In the genomic region with DNA sequence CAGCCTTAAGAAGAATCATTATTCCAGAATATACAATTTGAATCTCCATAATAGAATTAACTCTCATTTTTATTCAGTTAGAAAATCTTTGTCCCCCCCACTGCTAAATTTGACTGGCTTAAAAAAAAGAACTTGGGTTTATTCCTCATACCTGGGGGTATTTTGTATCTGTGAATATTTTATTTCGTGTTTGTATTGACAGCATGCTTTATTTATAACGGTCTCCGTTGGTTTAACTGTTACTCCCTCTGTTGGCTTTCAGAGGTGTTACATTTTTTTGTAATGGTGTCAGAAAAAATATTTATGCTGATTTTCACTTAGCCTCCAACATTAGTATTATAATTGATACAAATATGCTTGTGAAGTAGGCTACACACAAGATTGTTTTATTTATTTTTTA, we compare ENCODE assay signal across 9 cellular contexts.
A peak's percentile ranks its signal among the peaks of the same experiment; 100 is the strongest.
DNase-seq lines count a peak whose midpoint lies in the region; ATAC-seq and TF ChIP-seq lines count a peak whose summit lies in the region.
"Had no signal": no experiment of that assay in that cellular context is flagged by ENCODE, and none has a peak within 500 bp of the region (broad histone marks: within the 10 kb centered on the region; RNA-seq: fewer than 3 reads in every experiment).

No MANE protein-coding gene starts in this region.

- peak; percentile 63 for ATAC-seq in CD8-positive, alpha-beta T cell
- ATAC-seq in lung (ENCODE audit: insufficient read depth, low FRiP score), result no peak
- no peak for ATAC-seq in GM18873 (IDR thresholded peaks at IDR 0.05; ENCODE audit: low FRiP score, unreplicated experiment)
- no peak for ATAC-seq in GM21390 (IDR thresholded peaks at IDR 0.05; ENCODE audit: unreplicated experiment)

- no peak overlapping the region for H3K27ac ChIP-seq in CD8-positive, alpha-beta T cell (ENCODE audit: low read depth, low read length)
- H3K27ac ChIP-seq in HL-60 (replicated peaks) (no peak overlapping the region), ascending aorta (no peak overlapping the region), lung (ENCODE audit: low read depth in 1 of 2, low read length in 1 of 2) (no peak overlapping the region)
- H3K27ac ChIP-seq: thoracic aorta had no signal

- H3K27me3 Mint-ChIP-seq in CD8-positive, alpha-beta T cell (ENCODE audit: low read depth), result no peaks in the 10 kb centered on the region

- POLR2A ChIA-PET in CD8-positive, alpha-beta T cell (lab: Charles Lee), result interaction anchor here (2.0 kb wide), 1 partner anchor 40 kb away, joined by 9 read pairs; a partner anchor contains a TSS

- intact Hi-C loops in CD8-positive, alpha-beta T cell (cut with DNase I, micrococcal nuclease), result loop anchor here (1.0 to 5.0 kb wide), 4 partner anchors 18 to 65 kb away; no protein-coding TSS in a partner anchor
- intact Hi-C loops in ascending aorta (cut with DNase I), result loop anchor here (10.0 kb wide), 1 partner anchor 58 kb away; no protein-coding TSS in a partner anchor

- H3K4me1 ChIP-seq in CD8-positive, alpha-beta T cell (ENCODE audit: insufficient read depth, low read length), result peaks cover 53% of the 10 kb centered on the region
- H3K4me1 ChIP-seq in ascending aorta (no peaks in the 10 kb centered on the region), lung (ENCODE audit: control insufficient read depth in 2 of 2, insufficient read depth in 2 of 2, low read length in 2 of 2) (peaks cover 0 to 3% of the 10 kb centered on the region in 2 donors)

- peak overlapping the region; percentile 30 for H3K4me3 Mint-ChIP-seq in CD8-positive, alpha-beta T cell

- DNase-seq in CD8-positive, alpha-beta T cell, result no peak
- DNase-seq in HL-60 (ENCODE audit: low read depth in 1 of 2, low spot score in 1 of 2) (no peak), ascending aorta (ENCODE audit: low spot score in 2 of 2) (no peak), lung (ENCODE audit: low spot score) (no peak), NCI-H774 (lab: John Stamatoyannopoulos, UW) (no peak), NCI-H2171 (lab: John Stamatoyannopoulos, UW) (no peak)

- CTCF ChIA-PET in CD8-positive, alpha-beta T cell (lab: Charles Lee), result interaction anchor here (0.7 to 3.4 kb wide), 6 partner anchors 39 to 68 kb away, joined by 3 to 34 read pairs (median 3); a partner anchor contains a TSS

- no peaks in the 10 kb centered on the region for H3K9me3 ChIP-seq in CD8-positive, alpha-beta T cell (ENCODE audit: low read length)
- H3K9me3 ChIP-seq in ascending aorta (no peaks in the 10 kb centered on the region), lung (ENCODE audit: control insufficient read depth in 2 of 2, insufficient read depth in 1 of 2, low read length in 1 of 2) (no peaks in the 10 kb centered on the region)
- H3K9me3 ChIP-seq: thoracic aorta had no signal

- H3K27ac Mint-ChIP-seq in CD8-positive, alpha-beta T cell, result no peak overlapping the region

- H3K36me3 Mint-ChIP-seq in CD8-positive, alpha-beta T cell, result peaks cover 40% of the 10 kb centered on the region

- H3K27me3 ChIP-seq in CD8-positive, alpha-beta T cell (ENCODE audit: insufficient read depth, low read length), result no peaks in the 10 kb centered on the region
- no peaks in the 10 kb centered on the region for H3K27me3 ChIP-seq in HL-60 (ENCODE audit: insufficient read depth, poor library complexity, severe bottlenecking)
- no peaks in the 10 kb centered on the region for H3K27me3 ChIP-seq in ascending aorta
- no peaks in the 10 kb centered on the region for H3K27me3 ChIP-seq in lung (ENCODE audit: control insufficient read depth, insufficient read depth)

- TF ChIP-seq CTCF in CD8-positive, alpha-beta T cell (IDR thresholded peaks at IDR 0.05), result peak; percentile 85
- peak; percentile 48 for TF ChIP-seq CTCF in HL-60 (IDR thresholded peaks at IDR 0.05; ENCODE audit: insufficient read depth, low read length)
- peak in 2 of 3 experiments; percentile 4 to 18 for TF ChIP-seq CTCF in ascending aorta (IDR thresholded peaks at IDR 0.05)
- peak; percentile 9 for TF ChIP-seq CTCF in lung (IDR thresholded peaks at IDR 0.05; ENCODE audit: control extremely low read depth, extremely low read depth)

- no peaks in the 10 kb centered on the region for H3K9me3 Mint-ChIP-seq in CD8-positive, alpha-beta T cell

- peaks cover 4% of the 10 kb centered on the region for H3K36me3 ChIP-seq in CD8-positive, alpha-beta T cell (ENCODE audit: insufficient read depth, low read length)
- peaks cover 6 to 14% of the 10 kb centered on the region in 2 donors for H3K36me3 ChIP-seq in ascending aorta
- H3K36me3 ChIP-seq in lung (ENCODE audit: control insufficient read depth in 2 of 2, insufficient read depth in 2 of 2, low read length in 2 of 2), result peaks cover 0 to 8% of the 10 kb centered on the region in 2 donors
- H3K36me3 ChIP-seq: thoracic aorta had no signal

- no peak overlapping the region for H3K4me3 ChIP-seq in CD8-positive, alpha-beta T cell (ENCODE audit: low read depth, low read length)
- H3K4me3 ChIP-seq in HL-60 (replicated peaks; ENCODE audit: insufficient read depth, low read length) (no peak overlapping the region), ascending aorta (no peak overlapping the region), lung (no peak overlapping the region)
- H3K4me3 ChIP-seq: thoracic aorta had no signal

- peaks cover 82% of the 10 kb centered on the region for H3K4me1 Mint-ChIP-seq in CD8-positive, alpha-beta T cell (ENCODE audit: low read depth)

- WGBS in lung, 2 donors, result 11 to 33% methylated on average over 3 of the region's 3 CpGs

Comparison
In these comparisons a context has a peak if more than half of its experiments do, and no peak if none do; other contexts are left out.
1. CTCF ChIP-seq: peak in every context shown above with its lines; median percentile 85 in CD8-positive, alpha-beta T cell; 48 in HL-60; 11 in ascending aorta; 9 in lung.